19 cellular contexts compared by ENCODE assay signal in genomic region chr17:4598776-4599504, GRCh38. TPM values are rescaled to one million over a fixed set of nuclear protein-coding genes. Genes with fewer than 3 reads are reported as not detected.
DNase-seq lines count a peak whose midpoint lies in the region; ATAC-seq, FAIRE-seq and TF ChIP-seq lines count a peak whose summit lies in the region.
"Had no signal": no experiment of that assay in that cellular context is flagged by ENCODE, and none has a peak within 500 bp of the region (broad histone marks: within the 10 kb centered on the region; RNA-seq: fewer than 3 reads in every experiment).

No MANE protein-coding gene starts in this region.

- no peak for FAIRE-seq in HepG2 (lab: Jason Lieb, UNC)
- no peak for FAIRE-seq in small intestine (lab: Jason Lieb, UNC)
- FAIRE-seq: TTC549 had no signal

- H3K56ac ChIP-seq in IMR-90 (ENCODE audit: extremely low read depth, insufficient read depth, low read length) = no peak overlapping the region

- peak overlapping the region; percentile 50 for H2AK9ac ChIP-seq in IMR-90 (replicated peaks; ENCODE audit: low read depth, low read length, poor library complexity)

- WGBS in IMR-90 (ENCODE audit: extremely low coverage in 2 of 2, insufficient read length in 1 of 2), 2 experiments = 0% methylated on average over 4 of the region's 20 CpGs; no CpG with 5 or more reads in 1 of the 2 experiments
- WGBS in stomach, 5 donors = 67 to 83% (median 79%) methylated on average over 16 to 20 of the region's 20 CpGs
- 63% methylated on average over 16 of the region's 20 CpGs for WGBS in HepG2 (ENCODE audit: low lambda C conversion rate)
- 79 to 87% (median 84%) methylated on average over 18 to 20 of the region's 20 CpGs for WGBS in small intestine, 3 donors

- H3K79me2 ChIP-seq in HepG2 (ENCODE audit: insufficient read depth, low read length) = no peaks in the 10 kb centered on the region

- H3K4me3 Mint-ChIP-seq in mesothelial cell of epicardium = no peak overlapping the region
- no peak overlapping the region for H3K4me3 Mint-ChIP-seq in activated naive CD8-positive, alpha-beta T cell treated with anti-CD3 and anti-CD28 coated beads for 36 hours
- H3K4me3 Mint-ChIP-seq: activated naive CD8-positive, alpha-beta T cell; HFFc6; stimulated activated memory B cell treated with anti-CD40 and anti-IgM and Interleukin-4, amounts not matched to agents 10 μg/mL and 1 μg/mL and 100 μg/mL, for 72 hours had no signal

- no peak overlapping the region; the same call in 1 of the 2 replicates for H3K23ac ChIP-seq in IMR-90 (ENCODE audit: low read depth, low read length)

- no peak for TF ChIP-seq RAD21 in IMR-90 (IDR thresholded peaks at IDR 0.05; ENCODE audit: low read length)
- no peak for TF ChIP-seq RAD21 in HepG2 (CRISPR knock-in tag; IDR thresholded peaks at IDR 0.05)

- H3K36me3 ChIP-seq in IMR-90 (ENCODE audit: control insufficient read depth, insufficient read depth, low read length) = no peaks in the 10 kb centered on the region
- H3K36me3 ChIP-seq in stomach = no peaks in the 10 kb centered on the region
- no peaks in the 10 kb centered on the region for H3K36me3 ChIP-seq in HepG2 (replicated peaks in 1 of 2; ENCODE audit: control insufficient read depth in 1 of 2, insufficient read depth in 2 of 2, low read length in 2 of 2)
- no peaks in the 10 kb centered on the region for H3K36me3 ChIP-seq in small intestine (ENCODE audit: control insufficient read depth in 2 of 2, insufficient read depth in 2 of 2, low read length in 2 of 2)
- H3K36me3 ChIP-seq: BLaER1 had no signal

- ATAC-seq in IMR-90 (ENCODE audit: low read depth) = peak; percentile 83
- no peak for ATAC-seq in HepG2
- ATAC-seq: left colon; stimulated activated memory B cell treated with anti-CD40 and anti-IgM and Interleukin-4, amounts not matched to agents 10 μg/mL and 1 μg/mL and 100 μg/mL, for 72 hours had no signal

- H3K9ac ChIP-seq in IMR-90 (ENCODE audit: low read depth, low read length) (no peak overlapping the region; the same call in 1 of the 2 replicates), HepG2 (ENCODE audit: insufficient read depth, low read depth, low read length) (no peak overlapping the region)
- H3K9ac ChIP-seq: BLaER1 had no signal

- peak overlapping the region; percentile 61; the same call in 1 of the 2 replicates for H3K27ac ChIP-seq in IMR-90 (ENCODE audit: insufficient read depth, low read length)
- peak overlapping the region in 4 of 5 donors; percentile 54 to 76 (median 62) for H3K27ac ChIP-seq in stomach
- no peak overlapping the region for H3K27ac ChIP-seq in HepG2 (ENCODE audit: extremely low read length, insufficient read depth, low read length)
- peak overlapping the region in 1 of 2 donors; percentile 55 for H3K27ac ChIP-seq in small intestine (ENCODE audit: low read depth in 1 of 2, low read length in 1 of 2)
- H3K27ac ChIP-seq: BLaER1 had no signal

- no peak overlapping the region for H2BK120ac ChIP-seq in IMR-90 (ENCODE audit: low read depth, low read length)

- TF ChIP-seq CTCF in IMR-90 (conservative IDR thresholded peaks at IDR 0.05; ENCODE audit: low read depth, low read length) (no peak), fibroblast of the aortic adventitia (IDR thresholded peaks at IDR 0.05; ENCODE audit: insufficient read depth, low read length) (no peak), mesothelial cell of epicardium (IDR thresholded peaks at IDR 0.05; ENCODE audit: unreplicated experiment) (no peak), stomach (IDR thresholded peaks at IDR 0.05) (no peak), HepG2 (CRISPR knock-in tag; IDR thresholded peaks at IDR 0.05) (no peak)

- no peak overlapping the region for H2AK5ac ChIP-seq in IMR-90 (ENCODE audit: low read depth, low read length)

- H3K27me3 ChIP-seq in IMR-90 (ENCODE audit: control insufficient read depth, insufficient read depth, low read length) = peaks cover 17% of the 10 kb centered on the region
- peaks cover 0 to 18% (median 0%) of the 10 kb centered on the region in 3 donors for H3K27me3 ChIP-seq in stomach
- no peaks in the 10 kb centered on the region for H3K27me3 ChIP-seq in HepG2 (ENCODE audit: control insufficient read depth in 1 of 2, insufficient read depth in 2 of 2, low read length in 2 of 2)
- no peaks in the 10 kb centered on the region for H3K27me3 ChIP-seq in small intestine (ENCODE audit: control insufficient read depth in 2 of 2, insufficient read depth in 2 of 2, low read length in 2 of 2)
- H3K27me3 ChIP-seq: BLaER1 had no signal

- peak overlapping the region; percentile 6; the same call in 1 of the 2 replicates for H4K5ac ChIP-seq in IMR-90 (ENCODE audit: low read depth, low read length)

- intact Hi-C loops in IMR-90 (cut with micrococcal nuclease) = no loop called here
- intact Hi-C loops in stomach (cut with DNase I; ENCODE audit: low total_unique reads) = no loop called here
- intact Hi-C loops in HepG2 (cut with micrococcal nuclease; ENCODE audit: unreplicated experiment) = no loop called here

- no peak overlapping the region for H3K4ac ChIP-seq in IMR-90 (ENCODE audit: low read depth, low read length)

- no peak overlapping the region for H2BK5ac ChIP-seq in IMR-90 (ENCODE audit: low read depth, low read length, poor library complexity, severe bottlenecking)

- H3K9me1 ChIP-seq in IMR-90 (ENCODE audit: insufficient read depth, low read length) = peaks cover 3% of the 10 kb centered on the region; the same call in 1 of the 2 replicates

- DNase-seq in IMR-90 (peak; percentile 51), fibroblast of the aortic adventitia (ENCODE audit: low read depth) (peak; percentile 86), mesothelial cell of epicardium (ENCODE audit: low spot score in 2 of 2, unreplicated experiment in 2 of 2) (no peak), stomach (no peak), DMS114 treated with DMSO at 0.1 percent for 48 hours (lab: John Stamatoyannopoulos, UW; ENCODE audit: unreplicated experiment) (no peak), HepG2 (ENCODE audit: low spot score) (no peak), small intestine (no peak)
- no peak for DNase-seq in activated naive CD8-positive, alpha-beta T cell treated with anti-CD3 and anti-CD28 coated beads for 36 hours
- DNase-seq: HFFc6; NCI-H446 treated with DMSO at 0.1 percent for 48 hours; stimulated activated CD4-positive, alpha-beta T cell treated with anti-CD3 and anti-CD28 coated beads, Interleukin-4, amount 100 ng/mL, for 1 hour had no signal

- TF ChIP-seq EP300 in stomach (IDR thresholded peaks at IDR 0.05) = no peak
- no peak for TF ChIP-seq EP300 in HepG2 (IDR thresholded peaks at IDR 0.05; ENCODE audit: low read depth in 2 of 2, low read length in 2 of 2)
- TF ChIP-seq EP300 in HepG2 (CRISPR knock-in tag; IDR thresholded peaks at IDR 0.05; ENCODE audit: borderline replicate concordance) = no peak

- H3K4me2 ChIP-seq in IMR-90 (ENCODE audit: low read depth, low read length) (peak overlapping the region; percentile 30; the same call in 1 of the 2 replicates), HepG2 (ENCODE audit: low read depth, low read length) (no peak overlapping the region)
- H3K4me2 ChIP-seq: BLaER1 had no signal

- H3K4me1 ChIP-seq in IMR-90 (ENCODE audit: control insufficient read depth, insufficient read depth, low read length) (peaks cover 18% of the 10 kb centered on the region; the same call in 1 of the 2 replicates), stomach (peaks cover 6 to 28% (median 17%) of the 10 kb centered on the region in 4 donors), HepG2 (ENCODE audit: insufficient read depth, low read length) (peaks cover 22% of the 10 kb centered on the region), small intestine (ENCODE audit: control insufficient read depth in 2 of 2, insufficient read depth in 1 of 2, low read depth in 1 of 2, low read length in 1 of 2) (no peaks in the 10 kb centered on the region)

- 0 out of 2 replicates have a peak overlapping the region, but pooled peaks have one; percentile 22 for H3K14ac ChIP-seq in IMR-90 (replicated peaks; ENCODE audit: low read depth, low read length)

- BruUV-seq in IMR-90 (replicated peaks; lab: Mats Ljungman, UMichigan) (no TSS peak), HepG2 (replicated peaks; lab: Mats Ljungman, UMichigan) (no TSS peak)

- H3K27ac Mint-ChIP-seq in mesothelial cell of epicardium = peak overlapping the region; percentile 97
- no peak overlapping the region for H3K27ac Mint-ChIP-seq in activated naive CD8-positive, alpha-beta T cell treated with anti-CD3 and anti-CD28 coated beads for 36 hours
- H3K27ac Mint-ChIP-seq: activated naive CD8-positive, alpha-beta T cell; HFFc6; stimulated activated memory B cell treated with anti-CD40 and anti-IgM and Interleukin-4, amounts not matched to agents 10 μg/mL and 1 μg/mL and 100 μg/mL, for 72 hours had no signal

- CTCF ChIA-PET in IMR-90 (lab: Yijun Ruan, JAX) = interaction anchor here (0.6 kb wide), 1 partner anchor 463 kb away, joined by 3 read pairs; no protein-coding TSS in a partner anchor
- CTCF ChIA-PET in HepG2 (lab: Yijun Ruan, JAX; ENCODE audit: low intra/inter-chr PET ratio, low total read pairs) = no interaction called here

- no peak overlapping the region for H2BK20ac ChIP-seq in IMR-90 (ENCODE audit: low read depth, low read length)

- H3K9me3 ChIP-seq in IMR-90 (ENCODE audit: control insufficient read depth, insufficient read depth, low read length) (no peaks in the 10 kb centered on the region), stomach (no peaks in the 10 kb centered on the region), HepG2 (ENCODE audit: low read length) (no peaks in the 10 kb centered on the region), small intestine (ENCODE audit: control insufficient read depth, low read depth) (no peaks in the 10 kb centered on the region)
- H3K9me3 ChIP-seq: BLaER1 had no signal

- H4K20me1 ChIP-seq in IMR-90 (ENCODE audit: insufficient read depth, low read length) (no peaks in the 10 kb centered on the region), HepG2 (ENCODE audit: insufficient read depth, low read length) (no peaks in the 10 kb centered on the region)
- H4K20me1 ChIP-seq: BLaER1 had no signal

- H4K8ac ChIP-seq in IMR-90 (ENCODE audit: low read depth in 2 of 2, low read length in 2 of 2) = no peak overlapping the region

- H3K18ac ChIP-seq in IMR-90 (ENCODE audit: low read depth, low read length) = peak overlapping the region; percentile 46; the same call in 1 of the 2 replicates

- POLR2A ChIA-PET in IMR-90 (lab: Charles Lee; ENCODE audit: unreplicated experiment) = no interaction called here
- POLR2A ChIA-PET in HepG2 (lab: Yijun Ruan, JAX) = no interaction called here

- TF ChIP-seq POLR2A in IMR-90 (IDR thresholded peaks at IDR 0.05; ENCODE audit: low read depth, low read length) (no peak), stomach (IDR thresholded peaks at IDR 0.05) (no peak), HepG2 (IDR thresholded peaks at IDR 0.05; ENCODE audit: insufficient read depth in 1 of 2, low read depth in 2 of 2, low read length in 2 of 2) (no peak)

- no peaks in the 10 kb centered on the region for H3K79me1 ChIP-seq in IMR-90 (ENCODE audit: low read depth in 1 of 2, low read length in 2 of 2)

- no peak overlapping the region for H2BK15ac ChIP-seq in IMR-90 (ENCODE audit: low read depth, low read length)

- in situ Hi-C loops in IMR-90 (cut with MboI; ENCODE audit: low sequenced_read_pairs) (no loop called here), HepG2 (cut with HindIII; ENCODE audit: extremely low pct_ligation_motif_present, low pct_unique_long_range_greater_than_20kb) (no loop called here)

- H2AFZ ChIP-seq in IMR-90 (replicated peaks; ENCODE audit: low read length, poor library complexity) (peak overlapping the region; percentile 51), HepG2 (ENCODE audit: low read length) (no peak overlapping the region)

- peaks cover 19% of the 10 kb centered on the region for H3K36me3 Mint-ChIP-seq in mesothelial cell of epicardium
- no peaks in the 10 kb centered on the region for H3K36me3 Mint-ChIP-seq in activated naive CD8-positive, alpha-beta T cell treated with anti-CD3 and anti-CD28 coated beads for 36 hours
- H3K36me3 Mint-ChIP-seq: activated naive CD8-positive, alpha-beta T cell; stimulated activated memory B cell treated with anti-CD40 and anti-IgM and Interleukin-4, amounts not matched to agents 10 μg/mL and 1 μg/mL and 100 μg/mL, for 72 hours had no signal

- peaks cover 58% of the 10 kb centered on the region for H3K4me1 Mint-ChIP-seq in mesothelial cell of epicardium
- H3K4me1 Mint-ChIP-seq in activated naive CD8-positive, alpha-beta T cell treated with anti-CD3 and anti-CD28 coated beads for 36 hours = peaks cover 3% of the 10 kb centered on the region

- dilution Hi-C loops in IMR-90 (cut with HindIII; ENCODE audit: low sequenced_read_pairs, unreplicated experiment) = no loop called here

- peak overlapping the region; percentile 56; the same call in 1 of the 2 replicates for H4K91ac ChIP-seq in IMR-90 (ENCODE audit: insufficient read depth, low read depth, low read length)

- no peaks in the 10 kb centered on the region for H3K9me3 Mint-ChIP-seq in mesothelial cell of epicardium
- H3K9me3 Mint-ChIP-seq in activated naive CD8-positive, alpha-beta T cell treated with anti-CD3 and anti-CD28 coated beads for 36 hours = no peaks in the 10 kb centered on the region
- H3K9me3 Mint-ChIP-seq: HFFc6; stimulated activated memory B cell treated with anti-CD40 and anti-IgM and Interleukin-4, amounts not matched to agents 10 μg/mL and 1 μg/mL and 100 μg/mL, for 72 hours had no signal

- no peaks in the 10 kb centered on the region for H3K27me3 Mint-ChIP-seq in mesothelial cell of epicardium (ENCODE audit: low read depth)
- H3K27me3 Mint-ChIP-seq in activated naive CD8-positive, alpha-beta T cell treated with anti-CD3 and anti-CD28 coated beads for 36 hours = peaks cover 5% of the 10 kb centered on the region
- H3K27me3 Mint-ChIP-seq: activated naive CD8-positive, alpha-beta T cell had no signal

- H3K4me3 ChIP-seq in IMR-90 (ENCODE audit: insufficient read depth, low read depth, low read length) (no peak overlapping the region), fibroblast of the aortic adventitia (ENCODE audit: low read depth, low read length) (no peak overlapping the region), stomach (no peak overlapping the region), HepG2 (replicated peaks in 1 of 3; ENCODE audit: insufficient read depth in 1 of 3, low read depth in 2 of 3, low read length in 3 of 3) (no peak overlapping the region), small intestine (ENCODE audit: low read depth in 1 of 2, low read length in 2 of 2) (no peak overlapping the region)
- H3K4me3 ChIP-seq: BLaER1 had no signal

RNA-seq across cellular contexts. Expression of gene SMTNL2, which starts 14.6 kb away (rescaled TPM):
- total RNA-seq in IMR-90 (2012; rRNA removed) (not detected in 2 replicates), fibroblast of the aortic adventitia (ENCODE audit: low replicate concordance) (0.16 TPM in 1 of 2 replicates, not detected in the other), mesothelial cell of epicardium (64.8 to 68.2 TPM (median 65.7 TPM) in 3 replicates), stomach (1 to 10 TPM in 2 of 5 donors, not detected in 3; 1.1 to 1.9 TPM), HepG2 (2016; rRNA removed; fragmentation: Illumina TruSeq; extraction: Trizol) (5.1 and 5.8 TPM in 2 replicates)
- polyA plus RNA-seq in IMR-90 (2012; rRNA removed) (not detected in 2 replicates), stomach (1 to 10 TPM in 1 of 3 donors, under 1 TPM in 1, not detected in 1; 0.50 to 1.9 TPM), HepG2 (2011; rRNA removed) (0.41 and 1.1 TPM in 2 replicates), small intestine (1 to 10 TPM in 1 of 3 donors, not detected in 2; 1.5 TPM)
- not detected in 2 replicates for polyA plus RNA-seq in IMR-90 (2012; cell fraction: cytosol; rRNA removed)
- polyA plus RNA-seq in IMR-90 (2012; cell fraction: nucleus; rRNA removed; ENCODE audit: low replicate concordance) = 0.03 TPM in 1 of 2 replicates, not detected in the other
- 1.5 and 1.6 TPM in 2 replicates for total RNA-seq in HepG2 (2016; cell fraction: cytosol; rRNA removed; fragmentation: Illumina TruSeq; extraction: Trizol; ENCODE audit: low read depth)
- 5.3 and 5.8 TPM in 2 replicates for total RNA-seq in HepG2 (2016; cell fraction: insoluble cytoplasmic fraction; rRNA removed; fragmentation: Illumina TruSeq; extraction: Trizol)
- total RNA-seq in HepG2 (2016; cell fraction: membrane; rRNA removed; fragmentation: Illumina TruSeq; extraction: Trizol) = 4.8 and 5.0 TPM in 2 replicates
- 3.0 and 4.2 TPM in 2 replicates for total RNA-seq in HepG2 (2016; cell fraction: nucleus; rRNA removed; fragmentation: Illumina TruSeq; extraction: Trizol)
- 0.38 and 0.64 TPM in 2 replicates for polyA plus RNA-seq in HepG2 (2011; cell fraction: cytosol; rRNA removed)
- polyA plus RNA-seq in HepG2 (2011; cell fraction: nucleus; rRNA removed) = 0.42 and 0.95 TPM in 2 replicates
- polyA plus RNA-seq in HepG2 (2012) = 0.58 and 0.69 TPM in 2 replicates
- 1.8 TPM in 2 replicates for polyA plus RNA-seq in HepG2 (2016; cell fraction: cytosol; fragmentation: Illumina TruSeq; extraction: Trizol; ENCODE audit: low read depth)
- 7.9 and 8.6 TPM in 2 replicates for polyA plus RNA-seq in HepG2 (2016; cell fraction: insoluble cytoplasmic fraction; fragmentation: Illumina TruSeq; extraction: Trizol; ENCODE audit: low read depth)
- 2.3 and 3.2 TPM in 2 replicates for polyA plus RNA-seq in HepG2 (2016; cell fraction: membrane; fragmentation: Illumina TruSeq; extraction: Trizol; ENCODE audit: low read depth)
- polyA plus RNA-seq in HepG2 (2016; cell fraction: nucleus; fragmentation: Illumina TruSeq; extraction: Trizol; ENCODE audit: insufficient read depth, low read depth) = 5.8 and 9.1 TPM in 2 replicates
- polyA minus RNA-seq in HepG2 (2011; rRNA and poly(A)+ RNA removed; ENCODE audit: low replicate concordance) = 1.9 TPM in 1 of 2 replicates, not detected in the other
- polyA minus RNA-seq in HepG2 (2011; cell fraction: cytosol; rRNA and poly(A)+ RNA removed) = 0.70 and 0.99 TPM in 2 replicates
- polyA minus RNA-seq in HepG2 (2011; cell fraction: nucleus; rRNA and poly(A)+ RNA removed) = 0.13 TPM in 1 of 2 replicates, not detected in the other
- not detected for total RNA-seq in activated naive CD8-positive, alpha-beta T cell treated with anti-CD3 and anti-CD28 coated beads for 36 hours
- total RNA-seq: glomerular endothelial cell, HFFc6, HT-29 had no signal

RNA-seq across cellular contexts. Expression of gene GGT6, which starts 38.6 kb away (rescaled TPM):
- total RNA-seq in IMR-90 (2012; rRNA removed) (not detected in 2 replicates), fibroblast of the aortic adventitia (ENCODE audit: low replicate concordance) (not detected in 2 replicates), mesothelial cell of epicardium (0.09 to 0.27 TPM (median 0.22 TPM) in 3 replicates), stomach (100 to 1,000 TPM in 1 of 5 donors, 10 to 100 TPM in 3, 1 to 10 TPM in 1; 5.8 to 147 (median 11.6) TPM), HepG2 (2016; rRNA removed; fragmentation: Illumina TruSeq; extraction: Trizol) (0.70 and 0.80 TPM in 2 replicates)
- polyA plus RNA-seq in IMR-90 (2012; rRNA removed) (not detected in 2 replicates), stomach (10 to 100 TPM in 2 of 3 donors, 1 to 10 TPM in 1; 4.4 to 22.2 (median 18.8) TPM), HepG2 (2011; rRNA removed) (0.14 and 0.16 TPM in 2 replicates), small intestine (10 to 100 TPM; 17.6 to 63.9 (median 25.3) TPM)
- not detected in 2 replicates for polyA plus RNA-seq in IMR-90 (2012; cell fraction: cytosol; rRNA removed)
- not detected in 2 replicates for polyA plus RNA-seq in IMR-90 (2012; cell fraction: nucleus; rRNA removed; ENCODE audit: low replicate concordance)
- total RNA-seq in HepG2 (2016; cell fraction: cytosol; rRNA removed; fragmentation: Illumina TruSeq; extraction: Trizol; ENCODE audit: low read depth) = 0.20 and 0.26 TPM in 2 replicates
- total RNA-seq in HepG2 (2016; cell fraction: insoluble cytoplasmic fraction; rRNA removed; fragmentation: Illumina TruSeq; extraction: Trizol) = 0.68 and 1.1 TPM in 2 replicates
- total RNA-seq in HepG2 (2016; cell fraction: membrane; rRNA removed; fragmentation: Illumina TruSeq; extraction: Trizol) = 0.59 and 0.62 TPM in 2 replicates
- total RNA-seq in HepG2 (2016; cell fraction: nucleus; rRNA removed; fragmentation: Illumina TruSeq; extraction: Trizol) = 0.28 and 0.37 TPM in 2 replicates
- polyA plus RNA-seq in HepG2 (2011; cell fraction: cytosol; rRNA removed) = 0.10 and 0.12 TPM in 2 replicates
- polyA plus RNA-seq in HepG2 (2011; cell fraction: nucleus; rRNA removed) = 0.09 and 0.43 TPM in 2 replicates
- 0.24 and 0.29 TPM in 2 replicates for polyA plus RNA-seq in HepG2 (2012)
- polyA plus RNA-seq in HepG2 (2016; cell fraction: cytosol; fragmentation: Illumina TruSeq; extraction: Trizol; ENCODE audit: low read depth) = 0.24 and 0.27 TPM in 2 replicates
- 0.71 and 1.2 TPM in 2 replicates for polyA plus RNA-seq in HepG2 (2016; cell fraction: insoluble cytoplasmic fraction; fragmentation: Illumina TruSeq; extraction: Trizol; ENCODE audit: low read depth)
- polyA plus RNA-seq in HepG2 (2016; cell fraction: membrane; fragmentation: Illumina TruSeq; extraction: Trizol; ENCODE audit: low read depth) = 0.50 and 0.52 TPM in 2 replicates
- 1.1 and 1.5 TPM in 2 replicates for polyA plus RNA-seq in HepG2 (2016; cell fraction: nucleus; fragmentation: Illumina TruSeq; extraction: Trizol; ENCODE audit: insufficient read depth, low read depth)
- 0.38 TPM in 1 of 2 replicates, not detected in the other for polyA minus RNA-seq in HepG2 (2011; rRNA and poly(A)+ RNA removed; ENCODE audit: low replicate concordance)
- not detected in 2 replicates for polyA minus RNA-seq in HepG2 (2011; cell fraction: cytosol; rRNA and poly(A)+ RNA removed)
- polyA minus RNA-seq in HepG2 (2011; cell fraction: nucleus; rRNA and poly(A)+ RNA removed) = 0.12 TPM in 1 of 2 replicates, not detected in the other
- total RNA-seq in activated naive CD8-positive, alpha-beta T cell treated with anti-CD3 and anti-CD28 coated beads for 36 hours = not detected
- total RNA-seq: glomerular endothelial cell, HFFc6, osteocyte had no signal

RNA-seq across cellular contexts. Expression of gene ALOX15, which starts 42.5 kb away (rescaled TPM):
- total RNA-seq in IMR-90 (2012; rRNA removed) = not detected in 2 replicates
- polyA plus RNA-seq in IMR-90 (2012; rRNA removed) = not detected in 2 replicates
- 0.01 TPM in 1 of 2 replicates, not detected in the other for polyA plus RNA-seq in IMR-90 (2012; cell fraction: cytosol; rRNA removed)
- polyA plus RNA-seq in IMR-90 (2012; cell fraction: nucleus; rRNA removed; ENCODE audit: low replicate concordance) = 0.02 TPM in 2 replicates
- 0.98 TPM in 1 of 2 replicates, not detected in the other for total RNA-seq in fibroblast of the aortic adventitia (ENCODE audit: low replicate concordance)
- 0.18 to 0.45 TPM (median 0.36 TPM) in 3 replicates for total RNA-seq in mesothelial cell of epicardium
- 1 to 10 TPM in 2 of 5 donors, not detected in 3; 1.2 to 3.1 TPM for total RNA-seq in stomach
- polyA plus RNA-seq in stomach = under 1 TPM in 1 of 3 donors, not detected in 2; 0.03 TPM
- total RNA-seq in HepG2 (2016; rRNA removed; fragmentation: Illumina TruSeq; extraction: Trizol) = 0.04 TPM in 1 of 2 replicates, not detected in the other
- total RNA-seq in HepG2 (2016; cell fraction: cytosol; rRNA removed; fragmentation: Illumina TruSeq; extraction: Trizol; ENCODE audit: low read depth) = not detected in 2 replicates
- 0.09 TPM in 1 of 2 replicates, not detected in the other for total RNA-seq in HepG2 (2016; cell fraction: insoluble cytoplasmic fraction; rRNA removed; fragmentation: Illumina TruSeq; extraction: Trizol)
- total RNA-seq in HepG2 (2016; cell fraction: membrane; rRNA removed; fragmentation: Illumina TruSeq; extraction: Trizol) = not detected in 2 replicates
- not detected in 2 replicates for total RNA-seq in HepG2 (2016; cell fraction: nucleus; rRNA removed; fragmentation: Illumina TruSeq; extraction: Trizol)
- polyA plus RNA-seq in HepG2 (2011; rRNA removed) = 0.35 TPM in 1 of 2 replicates, not detected in the other
- polyA plus RNA-seq in HepG2 (2011; cell fraction: cytosol; rRNA removed) = 0.01 and 0.03 TPM in 2 replicates
- not detected in 2 replicates for polyA plus RNA-seq in HepG2 (2011; cell fraction: nucleus; rRNA removed)
- not detected in 2 replicates for polyA plus RNA-seq in HepG2 (2012)
- polyA plus RNA-seq in HepG2 (2016; cell fraction: cytosol; fragmentation: Illumina TruSeq; extraction: Trizol; ENCODE audit: low read depth) = not detected in 2 replicates
- polyA plus RNA-seq in HepG2 (2016; cell fraction: insoluble cytoplasmic fraction; fragmentation: Illumina TruSeq; extraction: Trizol; ENCODE audit: low read depth) = not detected in 2 replicates
- not detected in 2 replicates for polyA plus RNA-seq in HepG2 (2016; cell fraction: membrane; fragmentation: Illumina TruSeq; extraction: Trizol; ENCODE audit: low read depth)
- not detected in 2 replicates for polyA plus RNA-seq in HepG2 (2016; cell fraction: nucleus; fragmentation: Illumina TruSeq; extraction: Trizol; ENCODE audit: insufficient read depth, low read depth)
- polyA minus RNA-seq in HepG2 (2011; rRNA and poly(A)+ RNA removed; ENCODE audit: low replicate concordance) = not detected in 2 replicates
- polyA minus RNA-seq in HepG2 (2011; cell fraction: cytosol; rRNA and poly(A)+ RNA removed) = not detected in 2 replicates
- polyA minus RNA-seq in HepG2 (2011; cell fraction: nucleus; rRNA and poly(A)+ RNA removed) = not detected in 2 replicates
- total RNA-seq in activated naive CD8-positive, alpha-beta T cell treated with anti-CD3 and anti-CD28 coated beads for 36 hours = under 1 TPM; 0.18 to 0.25 TPM
- polyA plus RNA-seq in small intestine = under 1 TPM in 2 of 3 donors, not detected in 1; 0.15 to 0.27 TPM
- total RNA-seq: glomerular endothelial cell, HFFc6, osteocyte had no signal

RNA-seq across cellular contexts. Expression of gene MYBBP1A, which starts 43.8 kb away (rescaled TPM):
- total RNA-seq in IMR-90 (2012; rRNA removed) = 22.6 and 24.7 TPM in 2 replicates
- 45.9 and 53.0 TPM in 2 replicates for polyA plus RNA-seq in IMR-90 (2012; rRNA removed)
- polyA plus RNA-seq in IMR-90 (2012; cell fraction: cytosol; rRNA removed) = 29.4 and 33.3 TPM in 2 replicates
- 117 and 239 TPM in 2 replicates for polyA plus RNA-seq in IMR-90 (2012; cell fraction: nucleus; rRNA removed; ENCODE audit: low replicate concordance)
- 51.0 and 55.8 TPM in 2 replicates for total RNA-seq in fibroblast of the aortic adventitia (ENCODE audit: low replicate concordance)
- 69.5 to 74.6 TPM (median 73.5 TPM) in 3 replicates for total RNA-seq in mesothelial cell of epicardium
- total RNA-seq in stomach = 100 to 1,000 TPM in 2 of 5 donors, 10 to 100 TPM in 3; 38.6 to 237 (median 73.2) TPM
- polyA plus RNA-seq in stomach = 10 to 100 TPM; 14.1 to 32.2 (median 21.5) TPM
- total RNA-seq in HepG2 (2016; rRNA removed; fragmentation: Illumina TruSeq; extraction: Trizol) = 40.4 and 54.8 TPM in 2 replicates
- total RNA-seq in HepG2 (2016; cell fraction: cytosol; rRNA removed; fragmentation: Illumina TruSeq; extraction: Trizol; ENCODE audit: low read depth) = 58.9 and 65.5 TPM in 2 replicates
- 35.1 and 61.8 TPM in 2 replicates for total RNA-seq in HepG2 (2016; cell fraction: insoluble cytoplasmic fraction; rRNA removed; fragmentation: Illumina TruSeq; extraction: Trizol)
- 24.4 and 24.9 TPM in 2 replicates for total RNA-seq in HepG2 (2016; cell fraction: membrane; rRNA removed; fragmentation: Illumina TruSeq; extraction: Trizol)
- 52.0 and 62.6 TPM in 2 replicates for total RNA-seq in HepG2 (2016; cell fraction: nucleus; rRNA removed; fragmentation: Illumina TruSeq; extraction: Trizol)
- 18.6 and 28.4 TPM in 2 replicates for polyA plus RNA-seq in HepG2 (2011; rRNA removed)
- 9.7 and 12.5 TPM in 2 replicates for polyA plus RNA-seq in HepG2 (2011; cell fraction: cytosol; rRNA removed)
- polyA plus RNA-seq in HepG2 (2011; cell fraction: nucleus; rRNA removed) = 158 and 176 TPM in 2 replicates
- polyA plus RNA-seq in HepG2 (2012) = 28.0 and 41.5 TPM in 2 replicates
- 7.8 and 7.9 TPM in 2 replicates for polyA plus RNA-seq in HepG2 (2016; cell fraction: cytosol; fragmentation: Illumina TruSeq; extraction: Trizol; ENCODE audit: low read depth)
- polyA plus RNA-seq in HepG2 (2016; cell fraction: insoluble cytoplasmic fraction; fragmentation: Illumina TruSeq; extraction: Trizol; ENCODE audit: low read depth) = 28.2 and 32.7 TPM in 2 replicates
- 9.0 and 12.1 TPM in 2 replicates for polyA plus RNA-seq in HepG2 (2016; cell fraction: membrane; fragmentation: Illumina TruSeq; extraction: Trizol; ENCODE audit: low read depth)
- 146 and 160 TPM in 2 replicates for polyA plus RNA-seq in HepG2 (2016; cell fraction: nucleus; fragmentation: Illumina TruSeq; extraction: Trizol; ENCODE audit: insufficient read depth, low read depth)
- 50.2 and 100 TPM in 2 replicates for polyA minus RNA-seq in HepG2 (2011; rRNA and poly(A)+ RNA removed; ENCODE audit: low replicate concordance)
- 19.4 and 21.0 TPM in 2 replicates for polyA minus RNA-seq in HepG2 (2011; cell fraction: cytosol; rRNA and poly(A)+ RNA removed)
- polyA minus RNA-seq in HepG2 (2011; cell fraction: nucleus; rRNA and poly(A)+ RNA removed) = 53.3 and 54.8 TPM in 2 replicates
- 100 to 1,000 TPM; 174 to 176 TPM for total RNA-seq in activated naive CD8-positive, alpha-beta T cell treated with anti-CD3 and anti-CD28 coated beads for 36 hours
- polyA plus RNA-seq in small intestine = 10 to 100 TPM; 15.0 to 34.0 (median 16.2) TPM

Comparison
In these comparisons a context has a peak if more than half of its experiments do, and no peak if none do; other contexts are left out.
1. DNase-seq: peak in IMR-90 (single experiment) and fibroblast of the aortic adventitia (single experiment); none in mesothelial cell of epicardium (0 of 2), stomach (single experiment), DMS114 treated with DMSO at 0.1 percent for 48 hours (single experiment), HepG2 (single experiment), activated naive CD8-positive, alpha-beta T cell treated with anti-CD3 and anti-CD28 coated beads for 36 hours (single experiment) and small intestine (single experiment).